1 cellular context compared by ENCODE assay signal in the genomic region with DNA sequence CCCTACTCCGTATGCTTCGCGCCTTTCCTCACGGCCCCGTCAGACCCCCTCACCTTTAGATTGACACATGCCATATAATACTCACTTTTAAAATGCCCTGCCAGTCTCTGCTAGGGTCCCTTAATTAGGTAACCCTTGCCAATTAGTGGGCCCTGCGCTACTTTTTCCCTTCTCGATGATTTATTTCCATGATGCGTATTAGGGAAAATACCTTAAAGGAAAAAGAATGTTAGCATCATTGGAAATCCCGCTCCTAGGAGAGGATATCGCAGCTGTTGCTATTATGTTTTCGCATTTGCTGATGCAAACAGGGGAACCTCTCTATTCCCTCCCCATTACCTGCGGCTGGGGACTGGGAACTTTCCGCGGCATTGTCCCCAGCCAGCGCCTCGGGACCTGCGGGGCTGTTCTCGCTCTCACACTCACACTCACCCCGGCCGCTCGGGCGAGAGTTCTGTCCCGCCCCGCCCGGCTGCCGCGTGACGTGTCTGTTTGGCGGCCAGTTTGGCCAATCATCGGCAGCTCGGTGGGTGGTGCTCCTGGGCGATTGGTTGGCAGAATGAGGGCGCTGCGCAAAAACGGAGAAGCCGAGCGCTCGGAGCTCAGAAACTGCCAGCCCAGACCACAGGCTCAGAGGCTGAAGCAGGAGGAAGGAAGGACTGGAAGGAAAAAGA.
TF ChIP-seq lines count a peak whose summit lies in the region.

TSS of gene PCDH10 (plus strand) at position 605 of the 674 bp plus-strand sequence. CDS start 847 bp downstream, outside the sequence.

TF ChIP-seq in neural cell, 6 proteins besides CTCF, POLR2A, EP300 and RAD21 (continued from another document):
- TF ChIP-seq SMC3 (conservative IDR thresholded peaks at IDR 0.05; ENCODE audit: poor library complexity) (peak; percentile 37), EZH2 (IDR thresholded peaks at IDR 0.05; ENCODE audit: borderline replicate concordance, insufficient read depth, low read length, poor library complexity, severe bottlenecking) (no peak)
